Comparison of ENCODE assay signal across 11 cellular contexts in the genomic region with DNA sequence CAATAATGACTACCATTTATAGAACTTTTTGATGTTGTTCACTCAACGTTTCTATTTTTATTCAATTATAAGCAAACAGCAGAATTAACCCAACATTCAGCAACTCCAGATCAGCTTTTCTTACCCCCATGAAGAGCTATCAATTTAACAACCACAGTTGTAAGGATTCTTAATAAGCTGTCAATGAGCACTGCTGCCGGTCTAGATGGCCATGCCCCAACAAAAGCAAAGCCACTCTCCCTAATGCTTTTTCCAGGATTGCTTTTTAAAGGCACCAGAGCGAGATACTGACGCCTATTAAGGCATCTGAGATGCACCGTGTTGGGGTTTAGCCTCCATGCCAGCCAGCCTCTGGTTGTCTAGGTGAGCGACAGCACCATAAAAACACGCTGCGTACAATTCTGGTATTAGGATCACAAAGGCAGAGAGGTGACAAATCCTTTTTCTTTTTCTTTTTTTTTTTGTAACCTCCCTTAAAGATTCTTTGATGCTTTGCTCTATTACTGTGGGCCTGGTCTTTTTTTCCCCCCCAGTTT. TPM values are rescaled to one million over a fixed set of nuclear protein-coding genes. Genes with fewer than 3 reads are reported as not detected.
DNase-seq lines count a peak whose midpoint lies in the region; ATAC-seq, FAIRE-seq and TF ChIP-seq lines count a peak whose summit lies in the region.
"Had no signal": no experiment of that assay in that cellular context is flagged by ENCODE, and none has a peak within 500 bp of the region (broad histone marks: within the 10 kb centered on the region; RNA-seq: fewer than 3 reads in every experiment).

No MANE protein-coding gene starts in this region.

- TF ChIP-seq RAD21 in IMR-90 (IDR thresholded peaks at IDR 0.05; ENCODE audit: low read length) = no peak

- H3K4me1 ChIP-seq in IMR-90 (ENCODE audit: control insufficient read depth, insufficient read depth, low read length) = no peaks in the 10 kb centered on the region
- H3K4me1 ChIP-seq in astrocyte (ENCODE audit: insufficient read depth, low read length) = peaks cover 18% of the 10 kb centered on the region

- H3K27me3 ChIP-seq in IMR-90 (ENCODE audit: control insufficient read depth, insufficient read depth, low read length) (no peaks in the 10 kb centered on the region), astrocyte (ENCODE audit: insufficient read depth, low read length) (no peaks in the 10 kb centered on the region)
- H3K27me3 ChIP-seq: tibial nerve had no signal

- H3K36me3 ChIP-seq in IMR-90 (ENCODE audit: control insufficient read depth, insufficient read depth, low read length) = no peaks in the 10 kb centered on the region
- no peaks in the 10 kb centered on the region for H3K36me3 ChIP-seq in astrocyte (ENCODE audit: insufficient read depth, low read length)
- H3K36me3 ChIP-seq: tibial nerve had no signal

- no peaks in the 10 kb centered on the region for H3K9me3 ChIP-seq in IMR-90 (ENCODE audit: control insufficient read depth, insufficient read depth, low read length)
- no peaks in the 10 kb centered on the region for H3K9me3 ChIP-seq in astrocyte (ENCODE audit: insufficient read depth, low read depth, low read length)
- H3K9me3 ChIP-seq: tibial nerve had no signal

- H3K4me2 ChIP-seq in IMR-90 (ENCODE audit: low read depth, low read length) = no peak overlapping the region
- H3K4me2 ChIP-seq in astrocyte (ENCODE audit: low read length) = no peak overlapping the region

- no peak overlapping the region; the same call in 1 of the 2 replicates for H2BK120ac ChIP-seq in IMR-90 (ENCODE audit: low read depth, low read length)

- no peak overlapping the region for H2AK5ac ChIP-seq in IMR-90 (ENCODE audit: low read depth, low read length)

- H3K9ac ChIP-seq in IMR-90 (ENCODE audit: low read depth, low read length) = no peak overlapping the region
- no peak overlapping the region for H3K9ac ChIP-seq in astrocyte (ENCODE audit: low read length)

- no peaks in the 10 kb centered on the region for H3K27me3 Mint-ChIP-seq in astrocyte (ENCODE audit: low read depth, unreplicated experiment)

- no peak overlapping the region for H3K4ac ChIP-seq in IMR-90 (ENCODE audit: low read depth, low read length)

- intact Hi-C loops in IMR-90 (cut with micrococcal nuclease) = no loop called here
- intact Hi-C loops in left cardiac atrium (cut with DNase I) = no loop called here

- no peak overlapping the region for H3K23ac ChIP-seq in IMR-90 (ENCODE audit: low read depth, low read length)

- no peak overlapping the region for H2AK9ac ChIP-seq in IMR-90 (replicated peaks; ENCODE audit: low read depth, low read length, poor library complexity)

- POLR2A ChIA-PET in IMR-90 (lab: Charles Lee; ENCODE audit: unreplicated experiment) = no interaction called here

- H3K79me1 ChIP-seq in IMR-90 (ENCODE audit: low read depth in 1 of 2, low read length in 2 of 2) = no peaks in the 10 kb centered on the region

- in situ Hi-C loops in IMR-90 (cut with MboI; ENCODE audit: low sequenced_read_pairs) = loop anchor here (10.0 to 25.0 kb wide), 3 partner anchors 194 to 1141 kb away; partner anchors contain the start of genes C1orf53 and LHX9

- WGBS in IMR-90 (ENCODE audit: extremely low coverage in 2 of 2, insufficient read length in 1 of 2), 2 experiments = 93% methylated on average over 6 of the region's 8 CpGs; no CpG with 5 or more reads in 1 of the 2 experiments

- peak overlapping the region; percentile 12 for H2AFZ ChIP-seq in IMR-90 (replicated peaks; ENCODE audit: low read length, poor library complexity)
- no peak overlapping the region for H2AFZ ChIP-seq in astrocyte (ENCODE audit: low read depth, low read length)

- no peaks in the 10 kb centered on the region; the same call in 1 of the 2 replicates for H3K9me1 ChIP-seq in IMR-90 (ENCODE audit: insufficient read depth, low read length)

- H3K4me3 ChIP-seq in IMR-90 (ENCODE audit: insufficient read depth, low read depth, low read length) (no peak overlapping the region), astrocyte (ENCODE audit: insufficient read depth, low read depth, low read length) (no peak overlapping the region)
- H3K4me3 ChIP-seq: tibial nerve had no signal

- H4K5ac ChIP-seq in IMR-90 (ENCODE audit: low read depth, low read length) = no peak overlapping the region

- no peak overlapping the region for H3K27ac Mint-ChIP-seq in astrocyte (ENCODE audit: unreplicated experiment)

- H3K9me3 Mint-ChIP-seq in astrocyte (ENCODE audit: unreplicated experiment) = no peaks in the 10 kb centered on the region

- H3K56ac ChIP-seq in IMR-90 (ENCODE audit: extremely low read depth, insufficient read depth, low read length) = no peak overlapping the region

- no peak overlapping the region for H4K91ac ChIP-seq in IMR-90 (ENCODE audit: insufficient read depth, low read depth, low read length)

- peak overlapping the region; percentile 4; the same call in 1 of the 2 replicates for H2BK20ac ChIP-seq in IMR-90 (ENCODE audit: low read depth, low read length)

- no peak overlapping the region for H4K8ac ChIP-seq in IMR-90 (ENCODE audit: low read depth in 2 of 2, low read length in 2 of 2)

- H3K27ac ChIP-seq in IMR-90 (ENCODE audit: insufficient read depth, low read length) (no peak overlapping the region), astrocyte (ENCODE audit: low read depth, low read length) (no peak overlapping the region)

- no peak for DNase-seq in IMR-90
- peak in 3 of 5 experiments; percentile 56 to 65 (median 64) for DNase-seq in T-helper 2 cell
- DNase-seq in astrocyte (ENCODE audit: low read depth) = peak; percentile 45
- peak; percentile 47 for DNase-seq in stimulated activated CD8-positive, alpha-beta memory T cell treated with anti-CD3 and anti-CD28 coated beads, Interleukin-4, amount 100 ng/mL, for 48 hours
- DNase-seq in AG08396 (ENCODE audit: low spot score) = no peak
- DNase-seq in left cardiac atrium = no peak
- DNase-seq: NCI-H2227 treated with DMSO at 0.1 percent for 48 hours had no signal

- no peak overlapping the region for H3K4me3 Mint-ChIP-seq in astrocyte (ENCODE audit: unreplicated experiment)

- H2BK15ac ChIP-seq in IMR-90 (ENCODE audit: low read depth, low read length) = no peak overlapping the region; the same call in 2 of the 3 replicates

- no peak for TF ChIP-seq CTCF in IMR-90 (conservative IDR thresholded peaks at IDR 0.05; ENCODE audit: low read depth, low read length)
- TF ChIP-seq CTCF in astrocyte (IDR thresholded peaks at IDR 0.05; ENCODE audit: insufficient read depth, low read depth, low read length) = no peak

- no peak overlapping the region for H3K18ac ChIP-seq in IMR-90 (ENCODE audit: low read depth, low read length)

- no peak for ATAC-seq in IMR-90 (ENCODE audit: low read depth)
- no peak for ATAC-seq in left cardiac atrium
- ATAC-seq in HG03039 (IDR thresholded peaks at IDR 0.05; ENCODE audit: unreplicated experiment) = no peak
- ATAC-seq: Right ventricle myocardium inferior had no signal

- dilution Hi-C loops in IMR-90 (cut with HindIII; ENCODE audit: low sequenced_read_pairs, unreplicated experiment) = no loop called here

- H3K36me3 Mint-ChIP-seq in astrocyte (ENCODE audit: low read depth, unreplicated experiment) = no peaks in the 10 kb centered on the region

- H3K4me1 Mint-ChIP-seq in astrocyte (ENCODE audit: low read depth, unreplicated experiment) = peaks cover 31% of the 10 kb centered on the region

- BruUV-seq in IMR-90 (replicated peaks; lab: Mats Ljungman, UMichigan) = no TSS peak

- FAIRE-seq in astrocyte (lab: Jason Lieb, UNC) = no peak

- no peak overlapping the region for H3K14ac ChIP-seq in IMR-90 (replicated peaks; ENCODE audit: low read depth, low read length)

- no peak for TF ChIP-seq POLR2A in IMR-90 (IDR thresholded peaks at IDR 0.05; ENCODE audit: low read depth, low read length)

- no peaks in the 10 kb centered on the region for H4K20me1 ChIP-seq in IMR-90 (ENCODE audit: insufficient read depth, low read length)
- H4K20me1 ChIP-seq in astrocyte (ENCODE audit: insufficient read depth, low read length) = no peaks in the 10 kb centered on the region

- CTCF ChIA-PET in IMR-90 (lab: Yijun Ruan, JAX) = no interaction called here

- no peak overlapping the region for H2BK5ac ChIP-seq in IMR-90 (ENCODE audit: low read depth, low read length, poor library complexity, severe bottlenecking)

- no peaks in the 10 kb centered on the region for H3K79me2 ChIP-seq in astrocyte (ENCODE audit: insufficient read depth, low read length)

TF ChIP-seq in IMR-90, 13 proteins besides CTCF, POLR2A, EP300 and RAD21 (continues in another document):
- TF ChIP-seq MAZ (IDR thresholded peaks at IDR 0.05; ENCODE audit: borderline replicate concordance, low read depth, low read length) (no peak), MXI1 (IDR thresholded peaks at IDR 0.05; ENCODE audit: borderline replicate concordance, low read depth, low read length) (no peak), RCOR1 (IDR thresholded peaks at IDR 0.05; ENCODE audit: insufficient replicate concordance, low read length) (no peak), MAFK (IDR thresholded peaks at IDR 0.05; ENCODE audit: low read depth, low read length) (no peak), CHD1 (IDR thresholded peaks at IDR 0.05; ENCODE audit: low read depth, low read length) (no peak), USF2 (IDR thresholded peaks at IDR 0.05; ENCODE audit: low read depth, low read length) (no peak), SMC3 (IDR thresholded peaks at IDR 0.05; ENCODE audit: low read depth, low read length) (no peak), ELK1 (IDR thresholded peaks at IDR 0.05; ENCODE audit: borderline replicate concordance, low read depth, low read length) (no peak), CEBPB (IDR thresholded peaks at IDR 0.05; ENCODE audit: low read depth, low read length) (no peak)

RNA-seq across cellular contexts. Expression of gene PTPRC, which starts 39.5 kb away (rescaled TPM):
- total RNA-seq in IMR-90 (2012; rRNA removed) = not detected in 2 replicates
- not detected in 2 replicates for polyA plus RNA-seq in IMR-90 (2012; rRNA removed)
- polyA plus RNA-seq in IMR-90 (2012; cell fraction: cytosol; rRNA removed) = not detected in 2 replicates
- 0.06 TPM in 1 of 2 replicates, not detected in the other for polyA plus RNA-seq in IMR-90 (2012; cell fraction: nucleus; rRNA removed; ENCODE audit: low replicate concordance)
- total RNA-seq in astrocyte = 0.20 TPM in 1 of 2 replicates, not detected in the other
- total RNA-seq in left cardiac atrium = 10 to 100 TPM; 11.0 to 24.2 TPM
- total RNA-seq: osteocyte had no signal

Comparison
In these comparisons a context has a peak if more than half of its experiments do, and no peak if none do; other contexts are left out.
1. DNase-seq: peak in T-helper 2 cell (3 of 5), astrocyte (single experiment) and stimulated activated CD8-positive, alpha-beta memory T cell treated with anti-CD3 and anti-CD28 coated beads, Interleukin-4, amount 100 ng/mL, for 48 hours (single experiment); none in IMR-90 (single experiment), AG08396 (single experiment) and left cardiac atrium (single experiment).